ENCODE assay signal across 8 cellular contexts in genomic region chr1:161726631-161727342, GRCh38. TPM values are rescaled to one million over a fixed set of nuclear protein-coding genes. Genes with fewer than 3 reads are reported as not detected.
DNase-seq lines count a peak whose midpoint lies in the region; TF ChIP-seq lines count a peak whose summit lies in the region.

No MANE protein-coding gene starts in this region.

- peak overlapping the region; percentile 71 for H3K4me3 ChIP-seq in retinal pigment epithelial cell (ENCODE audit: low read length)

- no peak for TF ChIP-seq CTCF in retinal pigment epithelial cell (conservative IDR thresholded peaks at IDR 0.05; ENCODE audit: low read depth, low read length)

- DNase-seq in GDM1 (lab: John Stamatoyannopoulos, UW) (peak; percentile 61), GOT3 (lab: John Stamatoyannopoulos, UW) (peak; percentile 64), M059J (ENCODE audit: low read depth) (peak; percentile 86), T-helper 22 cell (ENCODE audit: low read depth) (peak; percentile 53), astrocyte of the hippocampus (ENCODE audit: low read depth, low spot score) (peak; percentile 85), hippocampal formation (lab: John Stamatoyannopoulos, UW) (peak; percentile 15 to 78), retinal pigment epithelial cell (ENCODE audit: low read depth) (peak; percentile 34), middle frontal gyrus (ENCODE audit: extremely low spot score, low spot score) (no peak)

RNA-seq across cellular contexts. Expression of gene FCRLB, which starts 5.4 kb away (rescaled TPM):
- total RNA-seq in M059J (2014; rRNA removed; shearing (Covaris generic)) = 2.7 and 3.2 TPM in 2 replicates

RNA-seq across cellular contexts. Expression of gene FCRLA, which starts 19.8 kb away (rescaled TPM):
- 1.9 and 2.0 TPM in 2 replicates for total RNA-seq in M059J (2014; rRNA removed; shearing (Covaris generic))

RNA-seq across cellular contexts. Expression of gene DUSP12, which starts 22.8 kb away (rescaled TPM):
- 39.9 and 44.5 TPM in 2 replicates for total RNA-seq in M059J (2014; rRNA removed; shearing (Covaris generic))

RNA-seq across cellular contexts. Expression of gene ATF6, which starts 39.3 kb away (rescaled TPM):
- total RNA-seq in M059J (2014; rRNA removed; shearing (Covaris generic)) = 37.9 and 38.8 TPM in 2 replicates
